13 cellular contexts compared by ENCODE assay signal in genomic region chr2:120018549-120018948, GRCh38. TPM values are rescaled to one million over a fixed set of nuclear protein-coding genes. Genes with fewer than 3 reads are reported as not detected.
DNase-seq lines count a peak whose midpoint lies in the region; ATAC-seq lines count a peak whose summit lies in the region.
"Had no signal": no experiment of that assay in that cellular context is flagged by ENCODE, and none has a peak within 500 bp of the region (broad histone marks: within the 10 kb centered on the region; RNA-seq: fewer than 3 reads in every experiment).

No MANE protein-coding gene starts in this region.

- DNase-seq in DMS79 (lab: John Stamatoyannopoulos, UW) (peak; percentile 6), DMS79 treated with DMSO at 0.1 percent for 48 hours (lab: John Stamatoyannopoulos, UW) (no peak), left kidney (ENCODE audit: low read depth, low spot score) (peak; percentile 37), trophoblast cell (peak in 1 of 2 donors; percentile 33), posterior cingulate gyrus (no peak), Karpas-422 (no peak), NCI-H2107 treated with DMSO at 0.1 percent for 48 hours (lab: John Stamatoyannopoulos, UW; ENCODE audit: unreplicated experiment) (no peak)
- DNase-seq: CD8-positive, alpha-beta T cell; COR-L47; HCEC 1CT; HFFc6 had no signal

- H3K4me2 ChIP-seq in trophoblast cell (ENCODE audit: low read length) (no peak overlapping the region), Karpas-422 (ENCODE audit: low read depth, low read length, poor library complexity, severe bottlenecking) (no peak overlapping the region)

- H2AFZ ChIP-seq in trophoblast cell (ENCODE audit: insufficient read depth, low read length, poor library complexity) (no peak overlapping the region), Karpas-422 (ENCODE audit: low read length) (no peak overlapping the region)

- H3K4me3 ChIP-seq in trophoblast cell (ENCODE audit: low read depth, low read length) (no peak overlapping the region), Karpas-422 (ENCODE audit: low read length) (no peak overlapping the region)

- no peak overlapping the region for H2BK120ac ChIP-seq in trophoblast cell (ENCODE audit: insufficient read depth, low read length, poor library complexity)

- H3K79me2 ChIP-seq in trophoblast cell (ENCODE audit: control insufficient read depth, insufficient read depth, low read length, poor library complexity) (no peaks in the 10 kb centered on the region), Karpas-422 (ENCODE audit: low read length) (no peaks in the 10 kb centered on the region)

- no peak overlapping the region for H2BK5ac ChIP-seq in trophoblast cell (ENCODE audit: low read depth, low read length, poor library complexity)

- H4K91ac ChIP-seq in trophoblast cell (ENCODE audit: low read depth, low read length), result no peak overlapping the region

- no peaks in the 10 kb centered on the region for H3K9me2 ChIP-seq in Karpas-422 (replicated peaks; ENCODE audit: insufficient read depth, low read length)

- no peaks in the 10 kb centered on the region for H3K36me3 ChIP-seq in trophoblast cell (ENCODE audit: control insufficient read depth in 1 of 2, insufficient read depth in 2 of 2, low read length in 2 of 2)
- H3K36me3 ChIP-seq in Karpas-422 (ENCODE audit: insufficient read depth, low read length), result no peaks in the 10 kb centered on the region

- H3K27me3 ChIP-seq in trophoblast cell (ENCODE audit: insufficient read depth, low read length) (no peaks in the 10 kb centered on the region), Karpas-422 (ENCODE audit: low read length) (no peaks in the 10 kb centered on the region)

- no CpG with 5 or more reads among the region's 4 CpGs for WGBS in trophoblast cell (ENCODE audit: extremely low coverage, insufficient coverage, insufficient read length)

- H3K9me3 ChIP-seq in trophoblast cell (ENCODE audit: insufficient read depth, low read depth, low read length), result no peaks in the 10 kb centered on the region
- H3K9me3 ChIP-seq in Karpas-422 (ENCODE audit: low read length), result no peaks in the 10 kb centered on the region

- no peaks in the 10 kb centered on the region for H3K79me1 ChIP-seq in trophoblast cell (ENCODE audit: low read length)

- no peak for ATAC-seq in GM18867 (IDR thresholded peaks at IDR 0.05; ENCODE audit: unreplicated experiment)
- ATAC-seq: CD8-positive, alpha-beta T cell had no signal

- intact Hi-C loops in posterior cingulate gyrus (cut with DNase I), result no loop called here

- peak overlapping the region; percentile 20 for H3K4ac ChIP-seq in trophoblast cell (ENCODE audit: low read depth, low read length)

- H2BK12ac ChIP-seq in trophoblast cell (ENCODE audit: low read length), result no peak overlapping the region

- H3K18ac ChIP-seq in trophoblast cell (ENCODE audit: low read length), result no peak overlapping the region

- H3K9ac ChIP-seq in trophoblast cell (ENCODE audit: low read length) (no peak overlapping the region), Karpas-422 (ENCODE audit: low read length) (no peak overlapping the region)

- no peak overlapping the region for H4K8ac ChIP-seq in trophoblast cell (ENCODE audit: low read depth, low read length)

- H3K4me1 ChIP-seq in trophoblast cell (ENCODE audit: control insufficient read depth in 1 of 2, insufficient read depth in 2 of 2, low read length in 2 of 2) (peaks cover 0 to 2% of the 10 kb centered on the region in 2 experiments), Karpas-422 (ENCODE audit: low read length) (no peaks in the 10 kb centered on the region)

- H3K27ac ChIP-seq in trophoblast cell (ENCODE audit: low read depth, low read length), result no peak overlapping the region
- no peak overlapping the region for H3K27ac ChIP-seq in Karpas-422 (ENCODE audit: low read length)
- H3K27ac ChIP-seq: 22Rv1 had no signal

- no peak overlapping the region for H2AK5ac ChIP-seq in trophoblast cell (ENCODE audit: low read length)

- no peak overlapping the region for H4K12ac ChIP-seq in trophoblast cell (ENCODE audit: low read depth, low read length)

- H4K20me1 ChIP-seq in Karpas-422 (ENCODE audit: insufficient read depth, low read depth, low read length), result no peaks in the 10 kb centered on the region

- H3K14ac ChIP-seq in trophoblast cell (ENCODE audit: low read length), result no peak overlapping the region

- H3K23ac ChIP-seq in trophoblast cell (ENCODE audit: low read length), result no peak overlapping the region

RNA-seq across cellular contexts. Expression of gene EPB41L5, which starts 5.7 kb away (rescaled TPM):
- 12.3 and 14.2 TPM in 2 replicates for polyA plus RNA-seq in trophoblast cell (2013)
- 0.11 and 3.1 TPM in 2 replicates for total RNA-seq in Karpas-422 (2014; rRNA removed; shearing (Covaris generic); ENCODE audit: low replicate concordance)

Comparison
In these comparisons a context has a peak if more than half of its experiments do, and no peak if none do; other contexts are left out.
1. DNase-seq: peak in DMS79 (single experiment) and left kidney (single experiment); none in DMS79 treated with DMSO at 0.1 percent for 48 hours (single experiment), posterior cingulate gyrus (0 of 10), Karpas-422 (single experiment) and NCI-H2107 treated with DMSO at 0.1 percent for 48 hours (single experiment).